8 cellular contexts compared by ENCODE assay signal in the genomic region with DNA sequence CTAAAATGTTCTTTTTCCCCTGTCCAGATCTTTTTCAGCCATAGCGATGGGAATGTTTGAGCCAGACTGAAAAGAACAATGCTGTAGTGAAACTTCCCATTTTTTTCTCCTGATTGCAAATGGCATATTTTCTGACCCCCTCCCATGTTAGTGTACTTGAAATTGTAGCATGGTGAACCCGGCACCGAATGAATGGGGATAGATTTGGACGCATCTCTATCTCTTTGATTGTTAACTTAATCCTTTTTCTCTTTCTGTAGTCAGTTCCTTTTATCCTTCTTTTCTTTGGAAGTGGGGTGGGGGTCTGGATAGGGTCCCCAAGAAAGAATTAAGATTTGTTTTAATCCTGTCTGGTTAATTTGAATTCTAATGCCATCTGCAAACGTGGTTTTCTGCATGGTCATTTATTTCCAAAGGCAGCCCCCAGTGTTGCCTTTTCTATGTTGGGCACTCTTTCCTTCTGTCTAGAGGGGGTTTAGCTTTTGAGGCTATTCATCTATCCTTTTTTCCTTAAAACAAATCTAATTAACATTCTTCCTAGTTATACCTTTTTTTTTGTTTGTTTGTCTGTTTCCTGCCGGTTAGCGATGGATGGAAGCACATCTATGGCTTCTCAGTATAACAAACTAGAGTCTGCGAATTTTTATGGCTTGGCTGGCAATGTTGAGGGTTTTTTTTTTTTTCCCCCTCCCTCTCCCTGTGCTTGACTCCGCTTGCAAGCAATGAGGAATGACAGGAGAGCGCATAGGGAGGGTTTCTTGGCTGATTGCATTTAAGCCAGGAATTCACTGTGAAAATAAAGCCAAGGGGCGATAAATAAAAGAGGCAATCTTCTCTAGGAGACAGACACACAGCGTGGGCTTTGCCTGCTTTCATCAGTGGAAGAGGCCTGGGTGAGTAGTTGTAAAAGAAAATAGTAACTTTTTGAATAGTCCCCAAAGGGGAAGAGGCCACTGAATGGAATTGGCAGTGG. TPM values are rescaled to one million over a fixed set of nuclear protein-coding genes. Genes with fewer than 3 reads are reported as not detected.
DNase-seq lines count a peak whose midpoint lies in the region; ATAC-seq and TF ChIP-seq lines count a peak whose summit lies in the region.

No MANE protein-coding gene starts in this region.

- H3K27ac ChIP-seq in GM23338 (ENCODE audit: low read depth) = no peak overlapping the region

- no peak overlapping the region for H2AFZ ChIP-seq in GM23338

- H3K36me3 ChIP-seq in GM23338 (ENCODE audit: insufficient read depth) = no peaks in the 10 kb centered on the region

- H3K27ac Mint-ChIP-seq in GM23338 = no peak overlapping the region
- peak overlapping the region; percentile 48 to 70 for H3K27ac Mint-ChIP-seq in T-cell

- peaks cover 41% of the 10 kb centered on the region for H3K27me3 Mint-ChIP-seq in GM23338 (ENCODE audit: insufficient read depth, low read depth, poor library complexity)
- peaks cover 0 to under 1% of the 10 kb centered on the region in 2 donors for H3K27me3 Mint-ChIP-seq in T-cell

- peaks cover 3% of the 10 kb centered on the region; the same call in 2 of the 3 replicates for H3K9me3 Mint-ChIP-seq in GM23338
- no peaks in the 10 kb centered on the region for H3K9me3 Mint-ChIP-seq in T-cell

- H3K9me2 ChIP-seq in GM23338 (ENCODE audit: insufficient read depth) = no peaks in the 10 kb centered on the region

- ATAC-seq in GM23338 = no peak
- ATAC-seq in T-cell (replicated peaks in 1 of 4) = no peak
- ATAC-seq in HG03432 (IDR thresholded peaks at IDR 0.05; ENCODE audit: unreplicated experiment) = no peak

- CTCF ChIA-PET in T-cell (lab: Charles Lee) = interaction anchor here in 1 of 2 donors (0.6 to 0.7 kb wide), 2 partner anchors 248 to 362 kb away, joined by 3 read pairs; no protein-coding TSS in a partner anchor

- peaks cover 59% of the 10 kb centered on the region for H3K27me3 ChIP-seq in GM23338 (ENCODE audit: insufficient read depth)

- H4K20me1 ChIP-seq in GM23338 (replicated peaks; ENCODE audit: insufficient read depth) = peaks cover 52% of the 10 kb centered on the region

- DNase-seq in GM23338 (ENCODE audit: low spot score) = peak; percentile 32
- DNase-seq in T-cell = no peak
- peak; percentile 83 for DNase-seq in fibroblast of peridontal ligament (ENCODE audit: extremely low read depth)
- peak; percentile 62 for DNase-seq in pons (ENCODE audit: low spot score)
- DNase-seq in HuH-7 (ENCODE audit: low spot score) = no peak
- no peak for DNase-seq in NK-92 (lab: John Stamatoyannopoulos, UW; ENCODE audit: unreplicated experiment)
- no peak for DNase-seq in NCI-H146 treated with DMSO at 0.1 percent for 48 hours (lab: John Stamatoyannopoulos, UW; ENCODE audit: unreplicated experiment)

- H3K4me1 ChIP-seq in GM23338 (ENCODE audit: insufficient read depth) = peaks cover 19% of the 10 kb centered on the region

- no peak for TF ChIP-seq CTCF in GM23338 (conservative IDR thresholded peaks at IDR 0.05; ENCODE audit: low read depth in 2 of 2)

- peaks cover 21% of the 10 kb centered on the region for H3K4me1 Mint-ChIP-seq in GM23338
- H3K4me1 Mint-ChIP-seq in T-cell = peaks cover 37 to 50% (median 39%) of the 10 kb centered on the region in 3 donors

- H3K4me3 ChIP-seq in GM23338 = peak overlapping the region; percentile 81

- H3K4me2 ChIP-seq in GM23338 = peak overlapping the region; percentile 97

- H3K4me3 Mint-ChIP-seq in GM23338 (peak overlapping the region; percentile 85), T-cell (peak overlapping the region; percentile 84 to 95 (median 85))

- peaks cover 57% of the 10 kb centered on the region for H3K79me2 ChIP-seq in GM23338 (replicated peaks; ENCODE audit: insufficient read depth)

- H3F3A ChIP-seq in GM23338 (replicated peaks; ENCODE audit: low read depth) = no peaks in the 10 kb centered on the region

- H3K36me3 Mint-ChIP-seq in GM23338 (ENCODE audit: low read depth) (peaks cover 3% of the 10 kb centered on the region; the same call in 2 of the 3 replicates), T-cell (peaks cover 14% of the 10 kb centered on the region)

- POLR2A ChIA-PET in T-cell (lab: Charles Lee) = interaction anchor here (0.5 to 1.0 kb wide), 2 partner anchors 74 to 380 kb away, joined by 4 to 5 read pairs; no protein-coding TSS in a partner anchor

TF ChIP-seq in GM23338, 12 proteins besides CTCF, POLR2A, EP300 and RAD21 (continues in another document):
- no peak for TF ChIP-seq ZNF331 (CRISPR knock-in tag; IDR thresholded peaks at IDR 0.05; ENCODE audit: low read depth)
- TF ChIP-seq, protein P1, sequence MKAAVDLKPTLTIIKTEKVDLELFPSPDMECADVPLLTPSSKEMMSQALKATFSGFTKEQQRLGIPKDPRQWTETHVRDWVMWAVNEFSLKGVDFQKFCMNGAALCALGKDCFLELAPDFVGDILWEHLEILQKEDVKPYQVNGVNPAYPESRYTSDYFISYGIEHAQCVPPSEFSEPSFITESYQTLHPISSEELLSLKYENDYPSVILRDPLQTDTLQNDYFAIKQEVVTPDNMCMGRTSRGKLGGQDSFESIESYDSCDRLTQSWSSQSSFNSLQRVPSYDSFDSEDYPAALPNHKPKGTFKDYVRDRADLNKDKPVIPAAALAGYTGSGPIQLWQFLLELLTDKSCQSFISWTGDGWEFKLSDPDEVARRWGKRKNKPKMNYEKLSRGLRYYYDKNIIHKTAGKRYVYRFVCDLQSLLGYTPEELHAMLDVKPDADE (IDR thresholded peaks at IDR 0.05) = no peak
- no peak for TF ChIP-seq ZNF114 (CRISPR knock-in tag; IDR thresholded peaks at IDR 0.05)
- TF ChIP-seq, protein P2, sequence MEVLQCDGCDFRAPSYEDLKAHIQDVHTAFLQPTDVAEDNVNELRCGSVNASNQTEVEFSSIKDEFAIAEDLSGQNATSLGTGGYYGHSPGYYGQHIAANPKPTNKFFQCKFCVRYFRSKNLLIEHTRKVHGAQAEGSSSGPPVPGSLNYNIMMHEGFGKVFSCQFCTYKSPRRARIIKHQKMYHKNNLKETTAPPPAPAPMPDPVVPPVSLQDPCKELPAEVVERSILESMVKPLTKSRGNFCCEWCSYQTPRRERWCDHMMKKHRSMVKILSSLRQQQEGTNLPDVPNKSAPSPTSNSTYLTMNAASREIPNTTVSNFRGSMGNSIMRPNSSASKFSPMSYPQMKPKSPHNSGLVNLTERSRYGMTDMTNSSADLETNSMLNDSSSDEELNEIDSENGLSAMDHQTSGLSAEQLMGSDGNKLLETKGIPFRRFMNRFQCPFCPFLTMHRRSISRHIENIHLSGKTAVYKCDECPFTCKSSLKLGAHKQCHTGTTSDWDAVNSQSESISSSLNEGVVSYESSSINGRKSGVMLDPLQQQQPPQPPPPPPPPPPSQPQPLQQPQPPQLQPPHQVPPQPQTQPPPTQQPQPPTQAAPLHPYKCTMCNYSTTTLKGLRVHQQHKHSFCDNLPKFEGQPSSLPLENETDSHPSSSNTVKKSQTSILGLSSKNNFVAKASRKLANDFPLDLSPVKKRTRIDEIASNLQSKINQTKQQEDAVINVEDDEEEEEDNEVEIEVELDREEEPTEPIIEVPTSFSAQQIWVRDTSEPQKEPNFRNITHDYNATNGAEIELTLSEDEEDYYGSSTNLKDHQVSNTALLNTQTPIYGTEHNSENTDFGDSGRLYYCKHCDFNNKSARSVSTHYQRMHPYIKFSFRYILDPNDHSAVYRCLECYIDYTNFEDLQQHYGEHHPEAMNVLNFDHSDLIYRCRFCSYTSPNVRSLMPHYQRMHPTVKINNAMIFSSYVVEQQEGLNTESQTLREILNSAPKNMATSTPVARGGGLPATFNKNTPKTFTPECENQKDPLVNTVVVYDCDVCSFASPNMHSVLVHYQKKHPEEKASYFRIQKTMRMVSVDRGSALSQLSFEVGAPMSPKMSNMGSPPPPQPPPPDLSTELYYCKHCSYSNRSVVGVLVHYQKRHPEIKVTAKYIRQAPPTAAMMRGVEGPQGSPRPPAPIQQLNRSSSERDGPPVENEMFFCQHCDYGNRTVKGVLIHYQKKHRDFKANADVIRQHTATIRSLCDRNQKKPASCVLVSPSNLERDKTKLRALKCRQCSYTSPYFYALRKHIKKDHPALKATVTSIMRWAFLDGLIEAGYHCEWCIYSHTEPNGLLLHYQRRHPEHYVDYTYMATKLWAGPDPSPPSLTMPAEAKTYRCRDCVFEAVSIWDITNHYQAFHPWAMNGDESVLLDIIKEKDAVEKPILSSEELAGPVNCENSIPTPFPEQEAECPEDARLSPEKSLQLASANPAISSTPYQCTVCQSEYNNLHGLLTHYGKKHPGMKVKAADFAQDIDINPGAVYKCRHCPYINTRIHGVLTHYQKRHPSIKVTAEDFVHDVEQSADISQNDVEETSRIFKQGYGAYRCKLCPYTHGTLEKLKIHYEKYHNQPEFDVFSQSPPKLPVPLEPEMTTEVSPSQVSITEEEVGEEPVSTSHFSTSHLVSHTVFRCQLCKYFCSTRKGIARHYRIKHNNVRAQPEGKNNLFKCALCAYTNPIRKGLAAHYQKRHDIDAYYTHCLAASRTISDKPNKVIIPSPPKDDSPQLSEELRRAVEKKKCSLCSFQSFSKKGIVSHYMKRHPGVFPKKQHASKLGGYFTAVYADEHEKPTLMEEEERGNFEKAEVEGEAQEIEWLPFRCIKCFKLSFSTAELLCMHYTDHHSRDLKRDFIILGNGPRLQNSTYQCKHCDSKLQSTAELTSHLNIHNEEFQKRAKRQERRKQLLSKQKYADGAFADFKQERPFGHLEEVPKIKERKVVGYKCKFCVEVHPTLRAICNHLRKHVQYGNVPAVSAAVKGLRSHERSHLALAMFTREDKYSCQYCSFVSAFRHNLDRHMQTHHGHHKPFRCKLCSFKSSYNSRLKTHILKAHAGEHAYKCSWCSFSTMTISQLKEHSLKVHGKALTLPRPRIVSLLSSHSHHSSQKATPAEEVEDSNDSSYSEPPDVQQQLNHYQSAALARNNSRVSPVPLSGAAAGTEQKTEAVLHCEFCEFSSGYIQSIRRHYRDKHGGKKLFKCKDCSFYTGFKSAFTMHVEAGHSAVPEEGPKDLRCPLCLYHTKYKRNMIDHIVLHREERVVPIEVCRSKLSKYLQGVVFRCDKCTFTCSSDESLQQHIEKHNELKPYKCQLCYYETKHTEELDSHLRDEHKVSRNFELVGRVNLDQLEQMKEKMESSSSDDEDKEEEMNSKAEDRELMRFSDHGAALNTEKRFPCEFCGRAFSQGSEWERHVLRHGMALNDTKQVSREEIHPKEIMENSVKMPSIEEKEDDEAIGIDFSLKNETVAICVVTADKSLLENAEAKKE (CRISPR knock-in tag; IDR thresholded peaks at IDR 0.05) = no peak
- no peak for TF ChIP-seq CREB1 (CRISPR knock-in tag; IDR thresholded peaks at IDR 0.05; ENCODE audit: low read depth)
- TF ChIP-seq EZH2phosphoT487 (IDR thresholded peaks at IDR 0.05; ENCODE audit: unreplicated experiment) = no peak
- TF ChIP-seq NANOG (IDR thresholded peaks at IDR 0.05; ENCODE audit: borderline replicate concordance) = no peak

RNA-seq across cellular contexts. Expression of a gene that starts 2.5 kb away (rescaled TPM):
- 6.0 and 6.6 TPM in 2 replicates for total RNA-seq in GM23338 (2014; rRNA removed; shearing (Covaris generic))
- polyA plus RNA-seq in GM23338 (2016; fragmentation: Nextera tagmentation; extraction: Ambion mirVana) = 3.8 and 3.9 TPM in 2 replicates
- total RNA-seq in T-cell = 10 to 100 TPM in 3 of 5 donors, 1 to 10 TPM in 2; 8.3 to 11.3 (median 10.1) TPM

Comparison
In these comparisons a context has a peak if more than half of its experiments do, and no peak if none do; other contexts are left out.
1. DNase-seq: peak in GM23338 (single experiment), fibroblast of peridontal ligament (single experiment) and pons (single experiment); none in T-cell (0 of 34), HuH-7 (single experiment), NK-92 (single experiment) and NCI-H146 treated with DMSO at 0.1 percent for 48 hours (single experiment).